8 cellular contexts compared by ENCODE assay signal in the genomic region with DNA sequence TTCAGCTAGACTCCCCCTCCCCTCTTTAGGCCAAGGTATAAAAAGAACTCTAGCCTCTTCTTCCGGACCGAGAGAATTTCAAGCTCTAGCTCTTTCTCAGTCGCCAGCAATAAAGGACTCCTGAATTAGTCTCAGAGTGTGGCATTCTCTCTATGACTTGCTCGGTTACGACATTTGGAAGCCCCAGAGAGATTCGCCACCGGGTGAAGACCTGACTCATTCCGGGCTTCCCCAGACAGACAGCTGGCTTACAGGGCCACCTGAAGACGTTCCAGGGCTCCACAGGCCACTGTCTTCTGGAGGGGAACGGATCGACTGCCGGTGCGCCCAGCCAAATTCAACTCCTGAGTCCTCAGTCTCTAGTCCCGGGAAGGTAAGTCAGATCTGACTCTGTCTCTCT. TPM values are rescaled to one million over a fixed set of nuclear protein-coding genes. Genes with fewer than 3 reads are reported as not detected.
A peak's percentile ranks its signal among the peaks of the same experiment; 100 is the strongest.
DNase-seq lines count a peak whose midpoint lies in the region; ATAC-seq and TF ChIP-seq lines count a peak whose summit lies in the region.

TSS of gene AKR1B15 (plus strand) at position 234 of the 400 bp plus-strand sequence. CDS start 15,510 bp downstream, outside the sequence.

- peak within 1 kb of the TSS; percentile 69 for H3K4me3 ChIP-seq in OCI-LY3 (ENCODE audit: low read length)

- DNase-seq in activated T-cell treated with anti-CD3 and anti-CD28 coated beads, Interleukin-2, amount 50 U/mL, for 48 hours: peak; percentile 38 to 48
- DNase-seq in activated T-cell treated with anti-CD3 and anti-CD28 coated beads, Interleukin-2, amount 50 U/mL, for 1 hour: no peak
- no peak for DNase-seq in neural crest cell (ENCODE audit: low read depth, low spot score)
- DNase-seq in central memory CD4-positive, alpha-beta T cell: no peak
- DNase-seq in NCI-H2227 (lab: John Stamatoyannopoulos, UW; ENCODE audit: unreplicated experiment): no peak
- DNase-seq in NCI-H524 (lab: John Stamatoyannopoulos, UW): no peak

- H3K27ac ChIP-seq in OCI-LY3 (ENCODE audit: low read length): peak within 1 kb of the TSS; percentile 71

- peak within 1 kb of the TSS; percentile 73 for H3K4me3 Mint-ChIP-seq in neural crest cell

- H3K27me3 ChIP-seq in OCI-LY3 (ENCODE audit: low read depth, low read length): peaks cover 19% of the 10 kb centered on the region

- peak within 1 kb of the TSS; percentile 85 for H3K4me2 ChIP-seq in OCI-LY3 (ENCODE audit: low read length)

- H3K9me3 ChIP-seq in OCI-LY3 (ENCODE audit: insufficient read depth, low read length): no peaks in the 10 kb centered on the region

- H3K36me3 Mint-ChIP-seq in neural crest cell (ENCODE audit: low read depth): no peaks in the 10 kb centered on the region

- no peaks in the 10 kb centered on the region for H3K79me2 ChIP-seq in OCI-LY3 (ENCODE audit: low read length)

- peaks cover 3% of the 10 kb centered on the region for H3K27me3 Mint-ChIP-seq in neural crest cell (ENCODE audit: low read depth)

- H2AFZ ChIP-seq in OCI-LY3 (ENCODE audit: low read depth, low read length): no peak within 1 kb of the TSS

- no peaks in the 10 kb centered on the region for H3K36me3 ChIP-seq in OCI-LY3 (replicated peaks; ENCODE audit: low read depth, low read length)

- no peaks in the 10 kb centered on the region for H3K9me3 Mint-ChIP-seq in neural crest cell

- peaks cover 29% of the 10 kb centered on the region for H3K4me1 Mint-ChIP-seq in neural crest cell

- no peaks in the 10 kb centered on the region for H4K20me1 ChIP-seq in OCI-LY3 (ENCODE audit: insufficient read depth, low read length)

- TF ChIP-seq CTCF in OCI-LY3 (IDR thresholded peaks at IDR 0.05; ENCODE audit: low read depth, low read length): no peak
- TF ChIP-seq CTCF in neural crest cell (conservative IDR thresholded peaks at IDR 0.05): no peak

- no peak within 1 kb of the TSS for H3K27ac Mint-ChIP-seq in neural crest cell (ENCODE audit: unreplicated experiment)

- peaks cover 45% of the 10 kb centered on the region for H3K4me1 ChIP-seq in OCI-LY3 (ENCODE audit: low read length)

- peak within 1 kb of the TSS; percentile 41; the same call in 1 of the 2 replicates for H3K9ac ChIP-seq in OCI-LY3 (ENCODE audit: low read length)

- peak; percentile 98 for ATAC-seq in HG02610 (IDR thresholded peaks at IDR 0.05; ENCODE audit: unreplicated experiment)

RNA-seq across cellular contexts. Expression of gene AKR1B15, which starts in this region (rescaled TPM):
- not detected in 2 replicates for total RNA-seq in neural crest cell

Comparison
In these comparisons a context has a peak if more than half of its experiments do, and no peak if none do; other contexts are left out.
1. DNase-seq: peak in activated T-cell treated with anti-CD3 and anti-CD28 coated beads, Interleukin-2, amount 50 U/mL, for 48 hours (2 of 2); none in activated T-cell treated with anti-CD3 and anti-CD28 coated beads, Interleukin-2, amount 50 U/mL, for 1 hour (single experiment), neural crest cell (single experiment), central memory CD4-positive, alpha-beta T cell (single experiment), NCI-H2227 (single experiment) and NCI-H524 (0 of 2).